In the genomic region with DNA sequence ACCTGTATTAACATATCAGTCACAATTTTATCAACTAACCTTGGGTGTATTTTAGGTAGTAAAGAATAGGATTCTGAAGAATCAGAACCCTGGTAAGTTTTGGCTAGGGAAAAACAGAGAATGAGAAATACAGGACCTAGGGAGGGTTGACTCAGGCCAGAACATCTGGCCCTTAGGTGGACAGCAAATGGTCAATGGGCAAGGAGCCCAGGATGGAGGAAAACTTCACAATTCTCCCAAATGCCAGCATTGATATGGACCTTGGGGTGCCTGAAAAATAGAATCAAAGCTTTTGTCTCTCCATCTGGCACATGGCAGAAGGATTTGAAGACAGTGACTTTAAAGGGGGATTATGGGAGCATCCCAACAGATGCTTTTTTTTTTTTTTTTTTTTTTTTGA, we compare ENCODE assay signal across 15 cellular contexts. TPM values are rescaled to one million over a fixed set of nuclear protein-coding genes. Genes with fewer than 3 reads are reported as not detected.
DNase-seq lines count a peak whose midpoint lies in the region; ATAC-seq and TF ChIP-seq lines count a peak whose summit lies in the region.
"Had no signal": no experiment of that assay in that cellular context is flagged by ENCODE, and none has a peak within 500 bp of the region (broad histone marks: within the 10 kb centered on the region; RNA-seq: fewer than 3 reads in every experiment).

No MANE protein-coding gene starts in this region.

- H4K20me1 ChIP-seq in GM23248 (ENCODE audit: insufficient read depth) = no peaks in the 10 kb centered on the region

- no peaks in the 10 kb centered on the region for H3K4me1 ChIP-seq in GM23248 (ENCODE audit: insufficient read depth)
- H3K4me1 ChIP-seq: Caco-2 had no signal

- no peaks in the 10 kb centered on the region for H3F3A ChIP-seq in GM23248 (ENCODE audit: insufficient read depth)

- H3K4me2 ChIP-seq in GM23248 (ENCODE audit: unreplicated experiment) = no peak overlapping the region

- ATAC-seq in GM18519 (IDR thresholded peaks at IDR 0.05; ENCODE audit: low FRiP score, unreplicated experiment) = no peak
- ATAC-seq: HepG2 had no signal

- H3K4me3 ChIP-seq in GM23248 (no peak overlapping the region), fibroblast of mammary gland (ENCODE audit: control insufficient read depth, low read depth, low read length) (no peak overlapping the region)

- H3K79me2 ChIP-seq in GM23248 (ENCODE audit: insufficient read depth) = peaks cover 5% of the 10 kb centered on the region; the same call in 1 of the 2 replicates

- DNase-seq in AG20443 (ENCODE audit: low spot score) (peak; percentile 18), GM23248 (peak; percentile 3), fibroblast of mammary gland (ENCODE audit: low read depth) (peak; percentile 47), pons (ENCODE audit: low spot score) (peak; percentile 11), SKM-1 treated with dmso at 0.1 percent for 144 hours (lab: John Stamatoyannopoulos, UW; ENCODE audit: unreplicated experiment) (no peak), NCI-H2171 (lab: John Stamatoyannopoulos, UW) (no peak)
- DNase-seq: ACHN; Caco-2; CD8-positive, alpha-beta memory T cell; DND-41; GDM1; GOT3; H9 had no signal

- H3K27me3 ChIP-seq in GM23248 (replicated peaks; ENCODE audit: insufficient read depth) = no peaks in the 10 kb centered on the region

- no peak overlapping the region for H2AFZ ChIP-seq in GM23248

- H3K9me2 ChIP-seq in GM23248 (ENCODE audit: insufficient read depth) = no peaks in the 10 kb centered on the region

- in situ Hi-C loops in GM23248 (cut with MboI) = no loop called here

- H3K9me3 ChIP-seq in GM23248 (ENCODE audit: low read depth) = no peaks in the 10 kb centered on the region
- H3K9me3 ChIP-seq: Caco-2 had no signal

- H3K36me3 ChIP-seq in GM23248 (ENCODE audit: low read depth) = peaks cover 14% of the 10 kb centered on the region

- no peak overlapping the region for H3K9ac ChIP-seq in GM23248

- no peak overlapping the region for H3K27ac ChIP-seq in GM23248

- no peak for TF ChIP-seq CTCF in fibroblast of mammary gland (conservative IDR thresholded peaks at IDR 0.05; ENCODE audit: control insufficient read depth, insufficient read depth, low read depth, low read length)

RNA-seq across cellular contexts. Expression of gene PRPF39, which starts 32.7 kb away (rescaled TPM):
- 18.6 and 36.8 TPM in 2 replicates for total RNA-seq in GM23248 (2014; rRNA removed; shearing (Covaris generic))
- 17.5 and 19.8 TPM in 2 replicates for polyA plus RNA-seq in GM23248 (2016; fragmentation: Nextera tagmentation; extraction: Ambion mirVana)

Comparison
In these comparisons a context has a peak if more than half of its experiments do, and no peak if none do; other contexts are left out.
1. DNase-seq: peak in AG20443 (single experiment), GM23248 (single experiment), fibroblast of mammary gland (single experiment) and pons (single experiment); none in SKM-1 treated with dmso at 0.1 percent for 144 hours (single experiment) and NCI-H2171 (single experiment).